Comparison of ENCODE assay signal across 8 cellular contexts in the genomic region with DNA sequence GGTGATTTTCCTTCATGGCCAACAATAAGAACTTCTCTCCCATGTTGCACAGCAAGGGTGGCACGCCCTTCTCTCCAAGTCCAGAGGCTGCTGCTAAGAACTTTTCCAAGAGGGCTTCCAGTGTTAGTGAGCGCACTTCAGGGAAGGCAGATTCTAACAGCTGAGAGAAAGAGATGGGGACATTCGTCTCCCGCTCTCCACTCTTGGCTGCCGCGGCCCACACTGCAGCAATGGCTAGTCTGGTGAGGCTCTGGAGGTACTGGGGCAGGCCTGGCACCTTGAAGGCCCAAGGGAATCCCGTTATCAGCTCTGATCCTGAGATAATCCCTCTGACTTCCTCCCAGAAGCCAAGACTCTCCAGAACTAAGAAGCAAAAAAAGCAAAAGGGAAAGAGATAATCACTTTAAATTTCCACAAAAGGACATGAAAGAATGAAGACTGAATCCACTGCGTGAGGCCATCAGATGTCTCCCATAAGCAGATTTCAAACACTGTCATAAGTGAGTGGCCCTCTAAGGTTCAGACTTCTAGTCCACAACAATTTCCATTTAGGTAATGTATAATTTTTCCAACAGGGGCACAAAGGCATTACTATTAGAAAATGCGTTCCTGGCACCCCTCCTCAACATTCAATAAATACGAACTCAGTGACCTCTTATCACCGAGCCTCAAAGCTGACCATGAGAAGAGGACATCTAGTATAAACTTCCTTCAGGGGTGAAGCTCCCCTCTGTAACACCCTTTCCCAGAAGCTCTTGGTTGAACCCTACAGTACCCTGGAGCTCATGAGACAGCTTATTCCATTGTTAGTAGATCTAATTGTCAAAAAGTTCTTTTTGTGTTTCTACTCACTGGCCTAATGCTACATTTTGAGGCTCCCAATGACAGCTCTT.
DNase-seq lines count a peak whose midpoint lies in the region; ATAC-seq and TF ChIP-seq lines count a peak whose summit lies in the region.
"Had no signal": no experiment of that assay in that cellular context is flagged by ENCODE, and none has a peak within 500 bp of the region (broad histone marks: within the 10 kb centered on the region; RNA-seq: fewer than 3 reads in every experiment).

No MANE protein-coding gene starts in this region.

- H3K27ac Mint-ChIP-seq in T-cell (peak overlapping the region; percentile 83 to 88), progenitor cell of endocrine pancreas (no peak overlapping the region)
- peak overlapping the region; percentile 46 for H3K27ac Mint-ChIP-seq in stimulated activated memory B cell treated with anti-CD40 and anti-IgM and Interleukin-4, amounts not matched to agents 10 μg/mL and 1 μg/mL and 100 μg/mL, for 72 hours

- no peak overlapping the region for H3K4me3 ChIP-seq in HEK293 (ENCODE audit: low read depth, low read length)
- no peak overlapping the region for H3K4me3 ChIP-seq in fibroblast of villous mesenchyme (ENCODE audit: low read depth, low read length)

- no peak overlapping the region for H3K4me3 Mint-ChIP-seq in T-cell
- no peak overlapping the region for H3K4me3 Mint-ChIP-seq in stimulated activated memory B cell treated with anti-CD40 and anti-IgM and Interleukin-4, amounts not matched to agents 10 μg/mL and 1 μg/mL and 100 μg/mL, for 72 hours
- H3K4me3 Mint-ChIP-seq in progenitor cell of endocrine pancreas (ENCODE audit: low read depth), result no peak overlapping the region

- peaks cover 15% of the 10 kb centered on the region for H3K4me1 ChIP-seq in HEK293 (ENCODE audit: control insufficient read depth, insufficient read depth, low read length)

- no peak for DNase-seq in T-cell
- DNase-seq in fibroblast of villous mesenchyme (ENCODE audit: low read depth), result peak; percentile 71
- DNase-seq in EL, result no peak
- DNase-seq in progenitor cell of endocrine pancreas (ENCODE audit: low spot score, unreplicated experiment), result no peak
- DNase-seq: kidney had no signal

- POLR2A ChIA-PET in HEK293 (lab: Yijun Ruan, JAX) (no interaction called here), T-cell (lab: Charles Lee) (interaction anchor here in 1 of 2 donors (0.6 kb wide), 1 partner anchor 390 kb away, joined by 4 read pairs; no protein-coding TSS in a partner anchor)

- H3K36me3 Mint-ChIP-seq in T-cell (peaks cover 52% of the 10 kb centered on the region), progenitor cell of endocrine pancreas (ENCODE audit: insufficient read depth) (peaks cover 22% of the 10 kb centered on the region)
- peaks cover 54% of the 10 kb centered on the region for H3K36me3 Mint-ChIP-seq in stimulated activated memory B cell treated with anti-CD40 and anti-IgM and Interleukin-4, amounts not matched to agents 10 μg/mL and 1 μg/mL and 100 μg/mL, for 72 hours

- H3K9me3 Mint-ChIP-seq in T-cell (no peaks in the 10 kb centered on the region), progenitor cell of endocrine pancreas (ENCODE audit: low read depth) (no peaks in the 10 kb centered on the region)
- H3K9me3 Mint-ChIP-seq in stimulated activated memory B cell treated with anti-CD40 and anti-IgM and Interleukin-4, amounts not matched to agents 10 μg/mL and 1 μg/mL and 100 μg/mL, for 72 hours, result no peaks in the 10 kb centered on the region

- no peaks in the 10 kb centered on the region for H3K9me3 ChIP-seq in HEK293 (ENCODE audit: control insufficient read depth, insufficient read depth, low read depth, low read length)

- H3K27ac ChIP-seq in HEK293 (ENCODE audit: extremely low read depth, low read depth, low read length), result peak overlapping the region; percentile 40

- ATAC-seq in T-cell (replicated peaks in 1 of 4) (peak in 1 of 4 experiments; percentile 35), HG03280 (IDR thresholded peaks at IDR 0.05; ENCODE audit: unreplicated experiment) (no peak)
- ATAC-seq in stimulated activated memory B cell treated with anti-CD40 and anti-IgM and Interleukin-4, amounts not matched to agents 10 μg/mL and 1 μg/mL and 100 μg/mL, for 72 hours, result no peak

- CTCF ChIA-PET in HEK293 (lab: Yijun Ruan, JAX) (no interaction called here), T-cell (lab: Charles Lee) (interaction anchor here in 1 of 2 donors (0.6 kb wide), 1 partner anchor 284 kb away, joined by 3 read pairs; no protein-coding TSS in a partner anchor)

- TF ChIP-seq CTCF in HEK293 (tag by site-specific recombination; IDR thresholded peaks at IDR 0.05), result no peak
- no peak for TF ChIP-seq CTCF in fibroblast of villous mesenchyme (IDR thresholded peaks at IDR 0.05; ENCODE audit: insufficient read depth, low read depth, low read length)
- no peak for TF ChIP-seq CTCF in progenitor cell of endocrine pancreas (IDR thresholded peaks at IDR 0.05; ENCODE audit: unreplicated experiment)

- no peaks in the 10 kb centered on the region for H3K27me3 Mint-ChIP-seq in T-cell
- no peaks in the 10 kb centered on the region for H3K27me3 Mint-ChIP-seq in stimulated activated memory B cell treated with anti-CD40 and anti-IgM and Interleukin-4, amounts not matched to agents 10 μg/mL and 1 μg/mL and 100 μg/mL, for 72 hours
- H3K27me3 Mint-ChIP-seq in progenitor cell of endocrine pancreas, result no peaks in the 10 kb centered on the region

- H3K4me1 Mint-ChIP-seq in T-cell (peaks cover 13 to 19% (median 16%) of the 10 kb centered on the region in 3 donors), progenitor cell of endocrine pancreas (ENCODE audit: low read depth) (no peaks in the 10 kb centered on the region)
- peaks cover 15% of the 10 kb centered on the region for H3K4me1 Mint-ChIP-seq in stimulated activated memory B cell treated with anti-CD40 and anti-IgM and Interleukin-4, amounts not matched to agents 10 μg/mL and 1 μg/mL and 100 μg/mL, for 72 hours

- peaks cover 0 to 4% of the 10 kb centered on the region in 2 experiments; a peak in 1 of 3 replicates for H3K36me3 ChIP-seq in HEK293 (ENCODE audit: control insufficient read depth in 2 of 2, insufficient read depth in 1 of 2, low read length in 2 of 2)

TF ChIP-seq in HEK293, 187 proteins besides CTCF, POLR2A, EP300 and RAD21:
- TF ChIP-seq SCRT1 (tag by site-specific recombination; IDR thresholded peaks at IDR 0.05; ENCODE audit: borderline replicate concordance) (no peak), ZNF701 (tag by site-specific recombination; IDR thresholded peaks at IDR 0.05) (no peak), ZNF221 (tag by site-specific recombination; IDR thresholded peaks at IDR 0.05; ENCODE audit: borderline replicate concordance) (no peak), MEIS1 (CRISPR knock-in tag; IDR thresholded peaks at IDR 0.05; ENCODE audit: borderline replicate concordance) (no peak), ZXDB (tag by site-specific recombination; IDR thresholded peaks at IDR 0.05) (no peak), ZNF791 (tag by site-specific recombination; IDR thresholded peaks at IDR 0.05) (no peak), ZNF529 (tag by site-specific recombination; IDR thresholded peaks at IDR 0.05; ENCODE audit: insufficient replicate concordance) (no peak), ZNF404 (tag by site-specific recombination; IDR thresholded peaks at IDR 0.05) (no peak), ZNF747 (tag by site-specific recombination; IDR thresholded peaks at IDR 0.05) (no peak), ZNF155 (tag by site-specific recombination; IDR thresholded peaks at IDR 0.05) (no peak), MYNN (tag by site-specific recombination; IDR thresholded peaks at IDR 0.05; ENCODE audit: borderline replicate concordance) (no peak), ZBTB48 (tag by site-specific recombination; IDR thresholded peaks at IDR 0.05) (no peak), ZNF510 (tag by site-specific recombination; IDR thresholded peaks at IDR 0.05; ENCODE audit: insufficient replicate concordance) (no peak)
- TF ChIP-seq, protein P1, sequence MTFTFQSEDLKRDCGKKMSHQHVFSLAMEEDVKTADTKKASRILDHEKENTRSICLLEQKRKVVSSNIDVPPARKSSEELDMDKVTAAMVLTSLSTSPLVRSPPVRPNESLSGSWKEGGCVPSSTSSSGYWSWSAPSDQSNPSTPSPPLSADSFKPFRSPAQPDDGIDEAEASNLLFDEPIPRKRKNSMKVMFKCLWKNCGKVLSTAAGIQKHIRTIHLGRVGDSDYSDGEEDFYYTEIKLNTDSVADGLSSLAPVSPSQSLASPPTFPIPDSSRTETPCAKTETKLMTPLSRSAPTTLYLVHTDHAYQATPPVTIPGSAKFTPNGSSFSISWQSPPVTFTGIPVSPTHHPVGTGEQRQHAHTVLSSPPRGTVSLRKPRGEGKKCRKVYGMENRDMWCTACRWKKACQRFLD (tag by site-specific recombination; IDR thresholded peaks at IDR 0.05), result no peak
- TF ChIP-seq, protein P2, sequence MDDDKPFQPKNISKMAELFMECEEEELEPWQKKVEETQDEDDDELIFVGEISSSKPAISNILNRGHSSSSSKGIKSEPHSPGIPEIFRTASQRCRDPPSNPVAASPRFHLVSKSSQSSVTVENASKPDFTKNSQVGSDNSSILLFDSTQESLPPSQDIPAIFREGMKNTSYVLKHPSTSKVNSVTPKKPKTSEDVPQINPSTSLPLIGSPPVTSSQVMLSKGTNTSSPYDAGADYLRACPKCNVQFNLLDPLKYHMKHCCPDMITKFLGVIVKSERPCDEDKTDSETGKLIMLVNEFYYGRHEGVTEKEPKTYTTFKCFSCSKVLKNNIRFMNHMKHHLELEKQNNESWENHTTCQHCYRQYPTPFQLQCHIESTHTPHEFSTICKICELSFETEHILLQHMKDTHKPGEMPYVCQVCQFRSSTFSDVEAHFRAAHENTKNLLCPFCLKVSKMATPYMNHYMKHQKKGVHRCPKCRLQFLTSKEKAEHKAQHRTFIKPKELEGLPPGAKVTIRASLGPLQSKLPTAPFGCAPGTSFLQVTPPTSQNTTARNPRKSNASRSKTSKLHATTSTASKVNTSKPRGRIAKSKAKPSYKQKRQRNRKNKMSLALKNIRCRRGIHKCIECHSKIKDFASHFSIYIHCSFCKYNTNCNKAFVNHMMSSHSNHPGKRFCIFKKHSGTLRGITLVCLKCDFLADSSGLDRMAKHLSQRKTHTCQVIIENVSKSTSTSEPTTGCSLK (tag by site-specific recombination; IDR thresholded peaks at IDR 0.05), result no peak
TF ChIP-seq in HEK293: peak in this region for 0.
